1 cellular context compared by ENCODE assay signal in the genomic region with DNA sequence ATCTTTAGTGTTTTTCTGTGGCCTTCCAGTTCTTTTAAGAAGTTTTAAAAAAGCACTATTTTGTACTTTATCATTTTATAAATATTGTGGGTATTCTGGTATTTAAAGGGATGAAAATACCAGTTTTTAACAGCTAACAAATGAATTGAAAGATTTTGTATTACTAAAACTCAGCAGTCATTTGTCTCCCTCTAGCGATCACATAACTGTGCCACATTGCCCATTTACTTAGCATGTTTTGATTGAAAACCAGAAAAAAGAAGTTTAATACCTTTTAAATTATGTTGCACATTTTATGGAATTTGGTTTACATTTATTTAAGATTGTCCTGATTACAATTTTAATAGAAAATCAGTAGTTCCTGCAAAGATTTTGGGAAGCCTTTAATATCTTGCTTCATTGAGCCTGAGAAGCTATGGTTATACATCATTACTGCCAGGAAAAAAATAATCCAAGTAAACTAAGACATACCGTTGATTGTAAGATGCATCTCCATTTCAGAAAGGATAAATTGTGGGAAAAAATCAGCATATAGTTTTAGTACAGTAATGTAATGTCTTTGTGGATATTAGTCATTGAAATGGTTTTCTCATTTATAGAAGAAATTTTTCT.
TF ChIP-seq lines count a peak whose summit lies in the region.

No MANE protein-coding gene starts in this region.

TF ChIP-seq in H1, 55 proteins besides CTCF, POLR2A, EP300 and RAD21 (continued from another document):
- TF ChIP-seq, protein P1, sequence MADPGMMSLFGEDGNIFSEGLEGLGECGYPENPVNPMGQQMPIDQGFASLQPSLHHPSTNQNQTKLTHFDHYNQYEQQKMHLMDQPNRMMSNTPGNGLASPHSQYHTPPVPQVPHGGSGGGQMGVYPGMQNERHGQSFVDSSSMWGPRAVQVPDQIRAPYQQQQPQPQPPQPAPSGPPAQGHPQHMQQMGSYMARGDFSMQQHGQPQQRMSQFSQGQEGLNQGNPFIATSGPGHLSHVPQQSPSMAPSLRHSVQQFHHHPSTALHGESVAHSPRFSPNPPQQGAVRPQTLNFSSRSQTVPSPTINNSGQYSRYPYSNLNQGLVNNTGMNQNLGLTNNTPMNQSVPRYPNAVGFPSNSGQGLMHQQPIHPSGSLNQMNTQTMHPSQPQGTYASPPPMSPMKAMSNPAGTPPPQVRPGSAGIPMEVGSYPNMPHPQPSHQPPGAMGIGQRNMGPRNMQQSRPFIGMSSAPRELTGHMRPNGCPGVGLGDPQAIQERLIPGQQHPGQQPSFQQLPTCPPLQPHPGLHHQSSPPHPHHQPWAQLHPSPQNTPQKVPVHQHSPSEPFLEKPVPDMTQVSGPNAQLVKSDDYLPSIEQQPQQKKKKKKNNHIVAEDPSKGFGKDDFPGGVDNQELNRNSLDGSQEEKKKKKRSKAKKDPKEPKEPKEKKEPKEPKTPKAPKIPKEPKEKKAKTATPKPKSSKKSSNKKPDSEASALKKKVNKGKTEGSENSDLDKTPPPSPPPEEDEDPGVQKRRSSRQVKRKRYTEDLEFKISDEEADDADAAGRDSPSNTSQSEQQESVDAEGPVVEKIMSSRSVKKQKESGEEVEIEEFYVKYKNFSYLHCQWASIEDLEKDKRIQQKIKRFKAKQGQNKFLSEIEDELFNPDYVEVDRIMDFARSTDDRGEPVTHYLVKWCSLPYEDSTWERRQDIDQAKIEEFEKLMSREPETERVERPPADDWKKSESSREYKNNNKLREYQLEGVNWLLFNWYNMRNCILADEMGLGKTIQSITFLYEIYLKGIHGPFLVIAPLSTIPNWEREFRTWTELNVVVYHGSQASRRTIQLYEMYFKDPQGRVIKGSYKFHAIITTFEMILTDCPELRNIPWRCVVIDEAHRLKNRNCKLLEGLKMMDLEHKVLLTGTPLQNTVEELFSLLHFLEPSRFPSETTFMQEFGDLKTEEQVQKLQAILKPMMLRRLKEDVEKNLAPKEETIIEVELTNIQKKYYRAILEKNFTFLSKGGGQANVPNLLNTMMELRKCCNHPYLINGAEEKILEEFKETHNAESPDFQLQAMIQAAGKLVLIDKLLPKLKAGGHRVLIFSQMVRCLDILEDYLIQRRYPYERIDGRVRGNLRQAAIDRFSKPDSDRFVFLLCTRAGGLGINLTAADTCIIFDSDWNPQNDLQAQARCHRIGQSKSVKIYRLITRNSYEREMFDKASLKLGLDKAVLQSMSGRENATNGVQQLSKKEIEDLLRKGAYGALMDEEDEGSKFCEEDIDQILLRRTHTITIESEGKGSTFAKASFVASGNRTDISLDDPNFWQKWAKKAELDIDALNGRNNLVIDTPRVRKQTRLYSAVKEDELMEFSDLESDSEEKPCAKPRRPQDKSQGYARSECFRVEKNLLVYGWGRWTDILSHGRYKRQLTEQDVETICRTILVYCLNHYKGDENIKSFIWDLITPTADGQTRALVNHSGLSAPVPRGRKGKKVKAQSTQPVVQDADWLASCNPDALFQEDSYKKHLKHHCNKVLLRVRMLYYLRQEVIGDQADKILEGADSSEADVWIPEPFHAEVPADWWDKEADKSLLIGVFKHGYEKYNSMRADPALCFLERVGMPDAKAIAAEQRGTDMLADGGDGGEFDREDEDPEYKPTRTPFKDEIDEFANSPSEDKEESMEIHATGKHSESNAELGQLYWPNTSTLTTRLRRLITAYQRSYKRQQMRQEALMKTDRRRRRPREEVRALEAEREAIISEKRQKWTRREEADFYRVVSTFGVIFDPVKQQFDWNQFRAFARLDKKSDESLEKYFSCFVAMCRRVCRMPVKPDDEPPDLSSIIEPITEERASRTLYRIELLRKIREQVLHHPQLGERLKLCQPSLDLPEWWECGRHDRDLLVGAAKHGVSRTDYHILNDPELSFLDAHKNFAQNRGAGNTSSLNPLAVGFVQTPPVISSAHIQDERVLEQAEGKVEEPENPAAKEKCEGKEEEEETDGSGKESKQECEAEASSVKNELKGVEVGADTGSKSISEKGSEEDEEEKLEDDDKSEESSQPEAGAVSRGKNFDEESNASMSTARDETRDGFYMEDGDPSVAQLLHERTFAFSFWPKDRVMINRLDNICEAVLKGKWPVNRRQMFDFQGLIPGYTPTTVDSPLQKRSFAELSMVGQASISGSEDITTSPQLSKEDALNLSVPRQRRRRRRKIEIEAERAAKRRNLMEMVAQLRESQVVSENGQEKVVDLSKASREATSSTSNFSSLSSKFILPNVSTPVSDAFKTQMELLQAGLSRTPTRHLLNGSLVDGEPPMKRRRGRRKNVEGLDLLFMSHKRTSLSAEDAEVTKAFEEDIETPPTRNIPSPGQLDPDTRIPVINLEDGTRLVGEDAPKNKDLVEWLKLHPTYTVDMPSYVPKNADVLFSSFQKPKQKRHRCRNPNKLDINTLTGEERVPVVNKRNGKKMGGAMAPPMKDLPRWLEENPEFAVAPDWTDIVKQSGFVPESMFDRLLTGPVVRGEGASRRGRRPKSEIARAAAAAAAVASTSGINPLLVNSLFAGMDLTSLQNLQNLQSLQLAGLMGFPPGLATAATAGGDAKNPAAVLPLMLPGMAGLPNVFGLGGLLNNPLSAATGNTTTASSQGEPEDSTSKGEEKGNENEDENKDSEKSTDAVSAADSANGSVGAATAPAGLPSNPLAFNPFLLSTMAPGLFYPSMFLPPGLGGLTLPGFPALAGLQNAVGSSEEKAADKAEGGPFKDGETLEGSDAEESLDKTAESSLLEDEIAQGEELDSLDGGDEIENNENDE (IDR thresholded peaks at IDR 0.05; ENCODE audit: insufficient replicate concordance, low read length), result no peak
- TF ChIP-seq, protein P2, sequence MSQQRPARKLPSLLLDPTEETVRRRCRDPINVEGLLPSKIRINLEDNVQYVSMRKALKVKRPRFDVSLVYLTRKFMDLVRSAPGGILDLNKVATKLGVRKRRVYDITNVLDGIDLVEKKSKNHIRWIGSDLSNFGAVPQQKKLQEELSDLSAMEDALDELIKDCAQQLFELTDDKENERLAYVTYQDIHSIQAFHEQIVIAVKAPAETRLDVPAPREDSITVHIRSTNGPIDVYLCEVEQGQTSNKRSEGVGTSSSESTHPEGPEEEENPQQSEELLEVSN (IDR thresholded peaks at IDR 0.05), result no peak
- TF ChIP-seq CBX8 (IDR thresholded peaks at IDR 0.05; ENCODE audit: borderline replicate concordance, low read depth, low read length) (no peak), POU5F1 (IDR thresholded peaks at IDR 0.05; ENCODE audit: low read depth, low read length) (no peak), SUZ12 (IDR thresholded peaks at IDR 0.05; ENCODE audit: low read length) (no peak), POLR2AphosphoS5 (IDR thresholded peaks at IDR 0.05; ENCODE audit: low read depth, low read length) (no peak)
